ENCODE assay signal across 1 cellular context in genomic region chr9:136015656-136016055, GRCh38.
TF ChIP-seq lines count a peak whose summit lies in the region.

No MANE protein-coding gene starts in this region.

TF ChIP-seq in SK-N-SH treated with all-trans-retinoic acid at 6 μM for 48 hours, 23 proteins besides CTCF, POLR2A, EP300 and RAD21 (continued from another document):
- no peak for TF ChIP-seq ZNF565 (CRISPR knock-in tag; conservative IDR thresholded peaks at IDR 0.05; ENCODE audit: low read depth)
- TF ChIP-seq ZC3H10 (CRISPR knock-in tag; IDR thresholded peaks at IDR 0.05) = no peak
- no peak for TF ChIP-seq SNAI2 (CRISPR knock-in tag; IDR thresholded peaks at IDR 0.05)
- no peak for TF ChIP-seq BACH2 (CRISPR knock-in tag; IDR thresholded peaks at IDR 0.05; ENCODE audit: borderline replicate concordance)
- TF ChIP-seq TOX (CRISPR knock-in tag; IDR thresholded peaks at IDR 0.05; ENCODE audit: borderline replicate concordance) = no peak
- TF ChIP-seq ARNTL (CRISPR knock-in tag; IDR thresholded peaks at IDR 0.05; ENCODE audit: borderline replicate concordance, low read depth) = no peak
- no peak for TF ChIP-seq ZNF70 (CRISPR knock-in tag; IDR thresholded peaks at IDR 0.05)
- TF ChIP-seq ESRRG (CRISPR knock-in tag; IDR thresholded peaks at IDR 0.05) = no peak
- no peak for TF ChIP-seq CSDC2 (CRISPR knock-in tag; IDR thresholded peaks at IDR 0.05)
- TF ChIP-seq ZFP30 (CRISPR knock-in tag; IDR thresholded peaks at IDR 0.05) = no peak
- TF ChIP-seq RARB (CRISPR knock-in tag; IDR thresholded peaks at IDR 0.05) = no peak
- TF ChIP-seq OSR1 (CRISPR knock-in tag; IDR thresholded peaks at IDR 0.05) = no peak
- TF ChIP-seq GLIS3 (CRISPR knock-in tag; IDR thresholded peaks at IDR 0.05) = no peak
- TF ChIP-seq PPARA (CRISPR knock-in tag; IDR thresholded peaks at IDR 0.05; ENCODE audit: borderline replicate concordance) = no peak
